ENCODE assay signal across 26 cellular contexts in the genomic region with DNA sequence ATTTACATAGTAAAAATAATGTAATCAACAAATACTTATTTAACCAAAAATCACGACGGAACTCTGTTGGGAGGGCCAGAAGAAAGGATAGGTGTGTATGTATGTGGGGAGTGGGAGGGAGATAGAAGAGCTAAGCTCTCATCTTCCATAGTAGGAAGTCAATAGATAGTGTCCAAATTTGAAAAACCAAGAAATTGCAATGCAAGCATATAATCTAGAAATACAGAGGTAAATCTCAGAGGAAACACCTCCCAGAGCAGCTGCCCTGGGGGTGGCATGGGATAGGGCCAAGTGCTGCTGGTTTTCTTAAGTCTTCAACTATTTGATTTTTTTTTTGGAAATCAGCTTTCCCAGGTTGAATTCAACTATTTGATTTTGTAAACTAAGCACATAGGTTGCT. TPM values are rescaled to one million over a fixed set of nuclear protein-coding genes. Genes with fewer than 3 reads are reported as not detected.
DNase-seq lines count a peak whose midpoint lies in the region; ATAC-seq, FAIRE-seq and TF ChIP-seq lines count a peak whose summit lies in the region.
"Had no signal": no experiment of that assay in that cellular context is flagged by ENCODE, and none has a peak within 500 bp of the region (broad histone marks: within the 10 kb centered on the region; RNA-seq: fewer than 3 reads in every experiment).

No MANE protein-coding gene starts in this region.

- intact Hi-C loops in HepG2 (cut with micrococcal nuclease; ENCODE audit: unreplicated experiment) (no loop called here), right lobe of liver (cut with DNase I) (no loop called here)

- no peak for TF ChIP-seq EP300 in HepG2 (IDR thresholded peaks at IDR 0.05; ENCODE audit: low read depth in 2 of 2, low read length in 2 of 2)
- TF ChIP-seq EP300 in HepG2 (CRISPR knock-in tag; IDR thresholded peaks at IDR 0.05; ENCODE audit: borderline replicate concordance): no peak

- no peak overlapping the region for H3K9ac ChIP-seq in HepG2 (ENCODE audit: insufficient read depth, low read depth, low read length)
- H3K9ac ChIP-seq: BLaER1 had no signal

- POLR2A ChIA-PET in HepG2 (lab: Yijun Ruan, JAX): interaction anchor here (0.9 kb wide), 1 partner anchor 11 kb away, joined by 3 read pairs; no protein-coding TSS in a partner anchor
- POLR2A ChIA-PET in WTC11 (lab: Charles Lee): no interaction called here
- POLR2A ChIA-PET in CD8-positive, alpha-beta memory T cell (lab: Charles Lee): interaction anchor here (0.6 kb wide), 1 partner anchor 347 kb away, joined by 4 read pairs; no protein-coding TSS in a partner anchor

- no peak overlapping the region for H3K4me2 ChIP-seq in HepG2 (ENCODE audit: low read depth, low read length)
- H3K4me2 ChIP-seq: BLaER1 had no signal

- ATAC-seq in HepG2: no peak
- no peak for ATAC-seq in right lobe of liver
- ATAC-seq in WTC11: no peak

- no peaks in the 10 kb centered on the region for H4K20me1 ChIP-seq in HepG2 (ENCODE audit: insufficient read depth, low read length)
- H4K20me1 ChIP-seq: BLaER1 had no signal

- no TSS peak for BruUV-seq in HepG2 (replicated peaks; lab: Mats Ljungman, UMichigan)

- H3K79me2 ChIP-seq in HepG2 (ENCODE audit: insufficient read depth, low read length): no peaks in the 10 kb centered on the region

- H3K27ac Mint-ChIP-seq in WTC11: peak overlapping the region; percentile 13; the same call in 1 of the 2 replicates
- peak overlapping the region; percentile 38 for H3K27ac Mint-ChIP-seq in nephron progenitor cell
- no peak overlapping the region for H3K27ac Mint-ChIP-seq in CD8-positive, alpha-beta memory T cell
- H3K27ac Mint-ChIP-seq: CD14-positive monocyte; CD4-positive, alpha-beta memory T cell; CD4-positive, CD25-positive, alpha-beta regulatory T cell had no signal

- H3K27me3 ChIP-seq in HepG2 (ENCODE audit: control insufficient read depth in 1 of 2, insufficient read depth in 2 of 2, low read length in 2 of 2) (no peaks in the 10 kb centered on the region), right lobe of liver (no peaks in the 10 kb centered on the region)
- H3K27me3 ChIP-seq in CD8-positive, alpha-beta memory T cell (ENCODE audit: insufficient read depth, low read length, poor library complexity, severe bottlenecking): no peaks in the 10 kb centered on the region
- H3K27me3 ChIP-seq: BE2C, BLaER1 had no signal

- CTCF ChIA-PET in HepG2 (lab: Yijun Ruan, JAX; ENCODE audit: low intra/inter-chr PET ratio, low total read pairs) (no interaction called here), WTC11 (lab: Charles Lee) (interaction anchor here (0.7 kb wide), 1 partner anchor 124 kb away, joined by 3 read pairs; no protein-coding TSS in a partner anchor)
- CTCF ChIA-PET in CD8-positive, alpha-beta memory T cell (lab: Charles Lee): no interaction called here

- H3K27me3 Mint-ChIP-seq in WTC11 (ENCODE audit: low read depth): no peaks in the 10 kb centered on the region; the same call in 1 of the 2 replicates
- peaks cover 19% of the 10 kb centered on the region for H3K27me3 Mint-ChIP-seq in nephron progenitor cell (ENCODE audit: low read depth, poor library complexity)
- peaks cover 12 to 25% of the 10 kb centered on the region in 2 donors for H3K27me3 Mint-ChIP-seq in CD8-positive, alpha-beta memory T cell

- H3K27ac ChIP-seq in HepG2 (ENCODE audit: extremely low read length, insufficient read depth, low read length) (no peak overlapping the region), right lobe of liver (no peak overlapping the region)
- no peak overlapping the region for H3K27ac ChIP-seq in CD8-positive, alpha-beta memory T cell (ENCODE audit: low read depth, low read length)
- H3K27ac ChIP-seq: 22Rv1, BLaER1 had no signal

- no peaks in the 10 kb centered on the region for H3K36me3 ChIP-seq in HepG2 (replicated peaks in 1 of 2; ENCODE audit: control insufficient read depth in 1 of 2, insufficient read depth in 2 of 2, low read length in 2 of 2)
- no peaks in the 10 kb centered on the region for H3K36me3 ChIP-seq in right lobe of liver
- H3K36me3 ChIP-seq in CD8-positive, alpha-beta memory T cell (ENCODE audit: insufficient read depth, low read length): no peaks in the 10 kb centered on the region
- H3K36me3 ChIP-seq: BE2C, BLaER1 had no signal

- H3K9me3 ChIP-seq in HepG2 (ENCODE audit: low read length) (no peaks in the 10 kb centered on the region), right lobe of liver (no peaks in the 10 kb centered on the region)
- no peaks in the 10 kb centered on the region for H3K9me3 ChIP-seq in CD8-positive, alpha-beta memory T cell (ENCODE audit: low read length)
- H3K9me3 ChIP-seq: BE2C, BLaER1, Caco-2 had no signal

- H3K36me3 Mint-ChIP-seq in WTC11: peaks cover 8% of the 10 kb centered on the region
- no peaks in the 10 kb centered on the region for H3K36me3 Mint-ChIP-seq in nephron progenitor cell (ENCODE audit: low read depth)
- H3K36me3 Mint-ChIP-seq in CD8-positive, alpha-beta memory T cell: no peaks in the 10 kb centered on the region
- H3K36me3 Mint-ChIP-seq: CD14-positive monocyte; CD4-positive, alpha-beta memory T cell; CD4-positive, CD25-positive, alpha-beta regulatory T cell had no signal

- no peak for TF ChIP-seq CTCF in HepG2 (CRISPR knock-in tag; IDR thresholded peaks at IDR 0.05)
- no peak for TF ChIP-seq CTCF in right lobe of liver (IDR thresholded peaks at IDR 0.05)
- TF ChIP-seq CTCF in WTC11 (IDR thresholded peaks at IDR 0.05): no peak
- no peak for TF ChIP-seq CTCF in nephron progenitor cell (IDR thresholded peaks at IDR 0.05)

- H3K4me1 ChIP-seq in HepG2 (ENCODE audit: insufficient read depth, low read length): peaks cover 27% of the 10 kb centered on the region
- H3K4me1 ChIP-seq in right lobe of liver: no peaks in the 10 kb centered on the region
- H3K4me1 ChIP-seq in CD8-positive, alpha-beta memory T cell (ENCODE audit: insufficient read depth, low read length): no peaks in the 10 kb centered on the region

- WGBS in HepG2 (ENCODE audit: low lambda C conversion rate): 34% methylated on average over 2 of the region's 2 CpGs
- WGBS in right lobe of liver (ENCODE audit: insufficient coverage, low coverage, low lambda C conversion rate, missing lambda C conversion rate): 72% methylated on average over 2 of the region's 2 CpGs

- DNase-seq in HepG2 (ENCODE audit: low spot score) (no peak), right lobe of liver (no peak), WTC11 (ENCODE audit: low spot score) (no peak), nephron progenitor cell (no peak), NCI-H128 (lab: John Stamatoyannopoulos, UW; ENCODE audit: unreplicated experiment) (no peak)
- DNase-seq in activated CD8-positive, alpha-beta memory T cell treated with anti-CD3 and anti-CD28 coated beads for 24 hours: no peak
- no peak for DNase-seq in CD8-positive, alpha-beta memory T cell
- DNase-seq: ACHN; BE2C; C1 segment of cervical spinal cord; Caco-2; Calu3; CD4-positive, alpha-beta memory T cell; CD4-positive, CD25-positive, alpha-beta regulatory T cell; DMS79 treated with DMSO at 0.1 percent for 48 hours; GF-D8 had no signal

- H3K4me3 ChIP-seq in HepG2 (replicated peaks in 1 of 3; ENCODE audit: insufficient read depth in 1 of 3, low read depth in 2 of 3, low read length in 3 of 3) (no peak overlapping the region), right lobe of liver (no peak overlapping the region)
- no peak overlapping the region for H3K4me3 ChIP-seq in CD8-positive, alpha-beta memory T cell (ENCODE audit: low read length)
- H3K4me3 ChIP-seq: BLaER1 had no signal

- H3K4me1 Mint-ChIP-seq in WTC11: peaks cover 15% of the 10 kb centered on the region
- peaks cover 20% of the 10 kb centered on the region for H3K4me1 Mint-ChIP-seq in nephron progenitor cell
- H3K4me1 Mint-ChIP-seq in CD8-positive, alpha-beta memory T cell: no peaks in the 10 kb centered on the region
- H3K4me1 Mint-ChIP-seq: CD14-positive monocyte; CD4-positive, CD25-positive, alpha-beta regulatory T cell had no signal

- H2AFZ ChIP-seq in HepG2 (ENCODE audit: low read length): no peak overlapping the region

- no peak for FAIRE-seq in HepG2 (lab: Jason Lieb, UNC)
- FAIRE-seq: D721Med, G401.6, GM12891, GM19239 had no signal

- no peak for TF ChIP-seq RAD21 in HepG2 (CRISPR knock-in tag; IDR thresholded peaks at IDR 0.05)

- TF ChIP-seq POLR2A in HepG2 (IDR thresholded peaks at IDR 0.05; ENCODE audit: insufficient read depth in 1 of 2, low read depth in 2 of 2, low read length in 2 of 2) (no peak), right lobe of liver (IDR thresholded peaks at IDR 0.05) (no peak)

- no peak overlapping the region for H3K4me3 Mint-ChIP-seq in WTC11
- no peak overlapping the region for H3K4me3 Mint-ChIP-seq in nephron progenitor cell
- H3K4me3 Mint-ChIP-seq in CD8-positive, alpha-beta memory T cell: no peak overlapping the region
- H3K4me3 Mint-ChIP-seq: CD14-positive monocyte; CD4-positive, alpha-beta memory T cell; CD4-positive, CD25-positive, alpha-beta regulatory T cell had no signal

- H3K9me3 Mint-ChIP-seq in WTC11 (peaks cover 9% of the 10 kb centered on the region), nephron progenitor cell (peaks cover 3% of the 10 kb centered on the region)
- H3K9me3 Mint-ChIP-seq in CD8-positive, alpha-beta memory T cell: no peaks in the 10 kb centered on the region
- H3K9me3 Mint-ChIP-seq: CD14-positive monocyte; CD4-positive, CD25-positive, alpha-beta regulatory T cell had no signal

- in situ Hi-C loops in HepG2 (cut with HindIII; ENCODE audit: extremely low pct_ligation_motif_present, low pct_unique_long_range_greater_than_20kb): no loop called here

RNA-seq across cellular contexts. Expression of a gene that starts 16.9 kb away (rescaled TPM):
- total RNA-seq in HepG2 (2016; rRNA removed; fragmentation: Illumina TruSeq; extraction: Trizol) (0.11 and 0.17 TPM in 2 replicates), right lobe of liver (not detected), WTC11 (2021) (0.44 to 0.87 TPM (median 0.68 TPM) in 3 replicates)
- not detected in 2 replicates for total RNA-seq in HepG2 (2016; cell fraction: cytosol; rRNA removed; fragmentation: Illumina TruSeq; extraction: Trizol; ENCODE audit: low read depth)
- total RNA-seq in HepG2 (2016; cell fraction: insoluble cytoplasmic fraction; rRNA removed; fragmentation: Illumina TruSeq; extraction: Trizol): 0.09 TPM in 1 of 2 replicates, not detected in the other
- 0.19 TPM in 1 of 2 replicates, not detected in the other for total RNA-seq in HepG2 (2016; cell fraction: membrane; rRNA removed; fragmentation: Illumina TruSeq; extraction: Trizol)
- not detected in 2 replicates for total RNA-seq in HepG2 (2016; cell fraction: nucleus; rRNA removed; fragmentation: Illumina TruSeq; extraction: Trizol)
- 0.10 and 0.18 TPM in 2 replicates for polyA plus RNA-seq in HepG2 (2011; rRNA removed)
- polyA plus RNA-seq in HepG2 (2011; cell fraction: cytosol; rRNA removed): 0.11 and 0.18 TPM in 2 replicates
- 0.16 TPM in 1 of 2 replicates, not detected in the other for polyA plus RNA-seq in HepG2 (2011; cell fraction: nucleus; rRNA removed)
- polyA plus RNA-seq in HepG2 (2012): 0.13 and 0.16 TPM in 2 replicates
- 0.11 TPM in 1 of 2 replicates, not detected in the other for polyA plus RNA-seq in HepG2 (2016; cell fraction: cytosol; fragmentation: Illumina TruSeq; extraction: Trizol; ENCODE audit: low read depth)
- polyA plus RNA-seq in HepG2 (2016; cell fraction: insoluble cytoplasmic fraction; fragmentation: Illumina TruSeq; extraction: Trizol; ENCODE audit: low read depth): not detected in 2 replicates
- polyA plus RNA-seq in HepG2 (2016; cell fraction: membrane; fragmentation: Illumina TruSeq; extraction: Trizol; ENCODE audit: low read depth): 0.21 TPM in 1 of 2 replicates, not detected in the other
- polyA plus RNA-seq in HepG2 (2016; cell fraction: nucleus; fragmentation: Illumina TruSeq; extraction: Trizol; ENCODE audit: insufficient read depth, low read depth): not detected in 2 replicates
- 15.6 TPM in 1 of 2 replicates, not detected in the other for polyA minus RNA-seq in HepG2 (2011; rRNA and poly(A)+ RNA removed; ENCODE audit: low replicate concordance)
- not detected in 2 replicates for polyA minus RNA-seq in HepG2 (2011; cell fraction: cytosol; rRNA and poly(A)+ RNA removed)
- polyA minus RNA-seq in HepG2 (2011; cell fraction: nucleus; rRNA and poly(A)+ RNA removed): 0.52 TPM in 1 of 2 replicates, not detected in the other
- not detected for total RNA-seq in CD8-positive, alpha-beta memory T cell
- not detected for polyA plus RNA-seq in CD8-positive, alpha-beta memory T cell
- total RNA-seq: A172; A673; Caco-2; Calu3; CD4-positive, alpha-beta memory T cell; CD4-positive, CD25-positive, alpha-beta regulatory T cell had no signal
- polyA plus RNA-seq: AG04450; CD14-positive monocyte; CD4-positive, alpha-beta memory T cell; CD4-positive, CD25-positive, alpha-beta regulatory T cell had no signal

RNA-seq across cellular contexts. Expression of a gene that starts 30.9 kb away (rescaled TPM):
- total RNA-seq in HepG2 (2016; rRNA removed; fragmentation: Illumina TruSeq; extraction: Trizol) (0.02 TPM in 1 of 2 replicates, not detected in the other), right lobe of liver (10 to 100 TPM in 4 of 6 experiments, 1 to 10 TPM in 2; 1.8 to 35.3 (median 14.2) TPM), WTC11 (2021) (4.6 to 7.3 TPM (median 7.1 TPM) in 3 replicates)
- total RNA-seq in HepG2 (2016; cell fraction: cytosol; rRNA removed; fragmentation: Illumina TruSeq; extraction: Trizol; ENCODE audit: low read depth): under 0.01 and 0.09 TPM in 2 replicates
- total RNA-seq in HepG2 (2016; cell fraction: insoluble cytoplasmic fraction; rRNA removed; fragmentation: Illumina TruSeq; extraction: Trizol): not detected in 2 replicates
- 0.03 TPM in 1 of 2 replicates, not detected in the other for total RNA-seq in HepG2 (2016; cell fraction: membrane; rRNA removed; fragmentation: Illumina TruSeq; extraction: Trizol)
- not detected in 2 replicates for total RNA-seq in HepG2 (2016; cell fraction: nucleus; rRNA removed; fragmentation: Illumina TruSeq; extraction: Trizol)
- 0.01 and 0.07 TPM in 2 replicates for polyA plus RNA-seq in HepG2 (2011; rRNA removed)
- 0.03 TPM in 2 replicates for polyA plus RNA-seq in HepG2 (2011; cell fraction: cytosol; rRNA removed)
- polyA plus RNA-seq in HepG2 (2011; cell fraction: nucleus; rRNA removed): 0.05 and 0.10 TPM in 2 replicates
- polyA plus RNA-seq in HepG2 (2012): 0.04 TPM in 2 replicates
- polyA plus RNA-seq in HepG2 (2016; cell fraction: cytosol; fragmentation: Illumina TruSeq; extraction: Trizol; ENCODE audit: low read depth): not detected in 2 replicates
- polyA plus RNA-seq in HepG2 (2016; cell fraction: insoluble cytoplasmic fraction; fragmentation: Illumina TruSeq; extraction: Trizol; ENCODE audit: low read depth): not detected in 2 replicates
- not detected in 2 replicates for polyA plus RNA-seq in HepG2 (2016; cell fraction: membrane; fragmentation: Illumina TruSeq; extraction: Trizol; ENCODE audit: low read depth)
- polyA plus RNA-seq in HepG2 (2016; cell fraction: nucleus; fragmentation: Illumina TruSeq; extraction: Trizol; ENCODE audit: insufficient read depth, low read depth): not detected in 2 replicates
- polyA minus RNA-seq in HepG2 (2011; rRNA and poly(A)+ RNA removed; ENCODE audit: low replicate concordance): 0.02 and 20.9 TPM in 2 replicates
- polyA minus RNA-seq in HepG2 (2011; cell fraction: cytosol; rRNA and poly(A)+ RNA removed): 0.09 TPM in 1 of 2 replicates, not detected in the other
- polyA minus RNA-seq in HepG2 (2011; cell fraction: nucleus; rRNA and poly(A)+ RNA removed): 0.26 TPM in 1 of 2 replicates, not detected in the other
- not detected for total RNA-seq in CD8-positive, alpha-beta memory T cell
- not detected for polyA plus RNA-seq in CD8-positive, alpha-beta memory T cell
- total RNA-seq: A172; CD4-positive, alpha-beta memory T cell; CD4-positive, CD25-positive, alpha-beta regulatory T cell had no signal
- polyA plus RNA-seq: CD14-positive monocyte; CD4-positive, alpha-beta memory T cell; CD4-positive, CD25-positive, alpha-beta regulatory T cell had no signal

RNA-seq across cellular contexts. Expression of a gene that starts 33.9 kb away (rescaled TPM):
- 32.6 and 39.0 TPM in 2 replicates for total RNA-seq in HepG2 (2016; rRNA removed; fragmentation: Illumina TruSeq; extraction: Trizol)
- total RNA-seq in HepG2 (2016; cell fraction: cytosol; rRNA removed; fragmentation: Illumina TruSeq; extraction: Trizol; ENCODE audit: low read depth): 4.6 and 5.9 TPM in 2 replicates
- total RNA-seq in HepG2 (2016; cell fraction: insoluble cytoplasmic fraction; rRNA removed; fragmentation: Illumina TruSeq; extraction: Trizol): 28.7 and 37.9 TPM in 2 replicates
- total RNA-seq in HepG2 (2016; cell fraction: membrane; rRNA removed; fragmentation: Illumina TruSeq; extraction: Trizol): 11.9 and 12.9 TPM in 2 replicates
- 28.9 and 34.0 TPM in 2 replicates for total RNA-seq in HepG2 (2016; cell fraction: nucleus; rRNA removed; fragmentation: Illumina TruSeq; extraction: Trizol)
- polyA plus RNA-seq in HepG2 (2011; rRNA removed): 27.2 and 29.0 TPM in 2 replicates
- 29.7 and 35.1 TPM in 2 replicates for polyA plus RNA-seq in HepG2 (2011; cell fraction: cytosol; rRNA removed)
- 127 and 178 TPM in 2 replicates for polyA plus RNA-seq in HepG2 (2011; cell fraction: nucleus; rRNA removed)
- polyA plus RNA-seq in HepG2 (2012): 36.8 and 44.9 TPM in 2 replicates
- 5.4 and 6.3 TPM in 2 replicates for polyA plus RNA-seq in HepG2 (2016; cell fraction: cytosol; fragmentation: Illumina TruSeq; extraction: Trizol; ENCODE audit: low read depth)
- 32.2 and 39.6 TPM in 2 replicates for polyA plus RNA-seq in HepG2 (2016; cell fraction: insoluble cytoplasmic fraction; fragmentation: Illumina TruSeq; extraction: Trizol; ENCODE audit: low read depth)
- polyA plus RNA-seq in HepG2 (2016; cell fraction: membrane; fragmentation: Illumina TruSeq; extraction: Trizol; ENCODE audit: low read depth): 8.2 and 9.4 TPM in 2 replicates
- polyA plus RNA-seq in HepG2 (2016; cell fraction: nucleus; fragmentation: Illumina TruSeq; extraction: Trizol; ENCODE audit: insufficient read depth, low read depth): 54.7 and 57.4 TPM in 2 replicates
- 64.1 and 66.8 TPM in 2 replicates for polyA minus RNA-seq in HepG2 (2011; rRNA and poly(A)+ RNA removed; ENCODE audit: low replicate concordance)
- 36.4 and 37.4 TPM in 2 replicates for polyA minus RNA-seq in HepG2 (2011; cell fraction: cytosol; rRNA and poly(A)+ RNA removed)
- polyA minus RNA-seq in HepG2 (2011; cell fraction: nucleus; rRNA and poly(A)+ RNA removed): 29.3 and 32.8 TPM in 2 replicates
- total RNA-seq in right lobe of liver: 100 to 1,000 TPM; 265 to 457 (median 317) TPM
- 22.1 to 27.2 TPM (median 25.6 TPM) in 3 replicates for total RNA-seq in WTC11 (2021)
- total RNA-seq in CD8-positive, alpha-beta memory T cell: 1 to 10 TPM; 8.9 to 9.6 TPM
- polyA plus RNA-seq in CD8-positive, alpha-beta memory T cell: 6.6 TPM

Comparison
In these comparisons a context has a peak if more than half of its experiments do, and no peak if none do; other contexts are left out.
1. H3K27ac Mint-ChIP-seq: peak in WTC11 (single experiment) and nephron progenitor cell (single experiment); none in CD8-positive, alpha-beta memory T cell (0 of 8).